Comparison of ENCODE assay signal across 15 cellular contexts in genomic region chr16:22123146-22123545, GRCh38. TPM values are rescaled to one million over a fixed set of nuclear protein-coding genes. Genes with fewer than 3 reads are reported as not detected.
DNase-seq lines count a peak whose midpoint lies in the region; ATAC-seq and TF ChIP-seq lines count a peak whose summit lies in the region.
"Had no signal": no experiment of that assay in that cellular context is flagged by ENCODE, and none has a peak within 500 bp of the region (broad histone marks: within the 10 kb centered on the region; RNA-seq: fewer than 3 reads in every experiment).

No MANE protein-coding gene starts in this region.

- POLR2A ChIA-PET in PC-9 (lab: Charles Lee; ENCODE audit: unreplicated experiment): no interaction called here

- TF ChIP-seq CTCF in PC-9 (conservative IDR thresholded peaks at IDR 0.05): peak; percentile 35; the same call in 1 of the 2 replicates

- no TSS peak for BruUV-seq in PC-9 (replicated peaks; lab: Mats Ljungman, UMichigan)

- H3K4me3 ChIP-seq in PC-9: no peak overlapping the region
- H3K4me3 ChIP-seq: left lung had no signal

- H3K9me3 ChIP-seq in PC-9 (ENCODE audit: insufficient read depth, low read depth): no peaks in the 10 kb centered on the region
- H3K9me3 ChIP-seq: left lung had no signal

- H3K4me1 ChIP-seq in PC-9 (replicated peaks; ENCODE audit: insufficient read depth): no peaks in the 10 kb centered on the region
- H3K4me1 ChIP-seq: left lung had no signal

- H4K20me1 ChIP-seq in PC-9 (ENCODE audit: insufficient read depth): no peaks in the 10 kb centered on the region

- no peak for ATAC-seq in HG03520 (IDR thresholded peaks at IDR 0.05; ENCODE audit: unreplicated experiment)
- ATAC-seq: activated CD8-positive, alpha-beta memory T cell treated with anti-CD3 and anti-CD28 coated beads, Interleukin-2, amount 10 ng/mL, durations not matched to agents 7 days and 5 days; left lung; T-helper 17 cell had no signal

- no peaks in the 10 kb centered on the region for H3K36me3 ChIP-seq in PC-9 (ENCODE audit: low read depth)
- H3K36me3 ChIP-seq: left lung had no signal

- H3K27ac ChIP-seq in PC-9: no peak overlapping the region
- H3K27ac ChIP-seq: left lung had no signal

- H2AFZ ChIP-seq in PC-9: no peak overlapping the region

- no peaks in the 10 kb centered on the region for H3K79me2 ChIP-seq in PC-9 (ENCODE audit: low read depth)

- H3K4me2 ChIP-seq in PC-9: no peak overlapping the region

- peak; percentile 83 for DNase-seq in GF-D8 (lab: John Stamatoyannopoulos, UW)
- DNase-seq in HT-29 (ENCODE audit: low spot score): peak; percentile 21
- peak in 1 of 2 experiments; percentile 40 for DNase-seq in PC-9
- DNase-seq in fibroblast of gingiva (ENCODE audit: low read depth): peak; percentile 5
- DNase-seq in medulla oblongata (ENCODE audit: extremely low spot score): no peak
- no peak for DNase-seq in NCI-H1694 treated with DMSO at 0.1 percent for 48 hours (lab: John Stamatoyannopoulos, UW)
- DNase-seq in NCI-H2196 (lab: John Stamatoyannopoulos, UW; ENCODE audit: unreplicated experiment): no peak
- DNase-seq: activated CD8-positive, alpha-beta memory T cell treated with anti-CD3 and anti-CD28 coated beads, Interleukin-2, amount 10 ng/mL, durations not matched to agents 7 days and 5 days; CD4-positive, CD25-positive, alpha-beta regulatory T cell; left lung; NCI-H1417; stimulated activated naive CD4-positive, alpha-beta T cell treated with Interleukin-2 at 50 U/mL for 16 hours; T-helper 17 cell had no signal

- intact Hi-C loops in PC-9 (cut with micrococcal nuclease; ENCODE audit: unreplicated experiment): no loop called here

- CTCF ChIA-PET in PC-9 (lab: Charles Lee): interaction anchor here (0.5 kb wide), 1 partner anchor 114 kb away, joined by 6 read pairs; no protein-coding TSS in a partner anchor

- no peaks in the 10 kb centered on the region for H3F3A ChIP-seq in PC-9 (ENCODE audit: insufficient read depth, low read depth)

- H3K9me2 ChIP-seq in PC-9 (ENCODE audit: insufficient read depth): no peaks in the 10 kb centered on the region

- H3K27me3 ChIP-seq in PC-9 (ENCODE audit: insufficient read depth, low read depth): peaks cover 6% of the 10 kb centered on the region; the same call in 1 of the 2 replicates
- H3K27me3 ChIP-seq: left lung had no signal

RNA-seq across cellular contexts. Expression of gene VWA3A, which starts 30.8 kb away (rescaled TPM):
- total RNA-seq in HT-29 (2014; rRNA removed; shearing (Covaris generic)): not detected in 2 replicates
- total RNA-seq in PC-9 (2021): 0.73 and 0.83 TPM in 2 replicates

RNA-seq across cellular contexts. Expression of gene SDR42E2, which starts 39.2 kb away (rescaled TPM):
- total RNA-seq in HT-29 (2014; rRNA removed; shearing (Covaris generic)): 0.05 TPM in 1 of 2 replicates, not detected in the other
- not detected in 2 replicates for total RNA-seq in PC-9 (2021)
- total RNA-seq: osteoblast had no signal

Comparison
In these comparisons a context has a peak if more than half of its experiments do, and no peak if none do; other contexts are left out.
1. DNase-seq: peak in GF-D8 (single experiment), HT-29 (single experiment) and fibroblast of gingiva (single experiment); none in medulla oblongata (single experiment), NCI-H1694 treated with DMSO at 0.1 percent for 48 hours (single experiment) and NCI-H2196 (single experiment).